Comparison of ENCODE assay signal across 8 cellular contexts in the genomic region with DNA sequence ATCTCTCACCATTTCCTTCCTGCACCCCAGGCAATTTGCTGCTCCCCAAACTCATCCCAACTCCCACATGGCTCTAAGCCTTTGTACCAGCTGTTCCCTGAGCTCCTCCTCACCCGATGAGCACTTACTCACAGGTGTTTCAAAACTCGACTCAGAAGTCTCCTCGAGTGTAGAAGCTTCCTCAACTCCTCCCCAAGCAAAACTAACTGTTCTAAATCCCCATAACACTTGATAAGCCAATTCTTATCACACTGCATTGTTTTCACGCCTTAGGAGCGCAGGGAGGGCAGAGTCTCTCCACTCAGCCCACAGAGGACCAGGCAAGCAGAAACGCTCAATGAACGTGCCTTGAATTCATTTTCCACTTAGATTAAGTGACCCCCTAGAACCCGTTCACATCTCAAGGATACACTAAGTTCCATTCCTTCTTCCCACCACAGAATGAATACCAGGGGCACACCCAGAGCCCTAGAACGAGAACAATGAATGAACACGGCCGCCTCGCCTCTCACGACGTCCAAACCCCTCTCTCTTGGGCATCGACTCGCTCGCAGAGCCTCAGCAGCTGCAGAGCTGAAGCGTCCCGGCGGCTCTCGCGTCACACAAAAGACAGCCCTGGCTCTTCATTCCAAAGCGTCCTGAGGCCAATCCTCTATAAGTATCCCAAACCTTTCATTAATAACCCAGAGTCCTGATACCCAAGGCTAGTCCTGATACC. TPM values are rescaled to one million over a fixed set of nuclear protein-coding genes. Genes with fewer than 3 reads are reported as not detected.
DNase-seq lines count a peak whose midpoint lies in the region; ATAC-seq, FAIRE-seq and TF ChIP-seq lines count a peak whose summit lies in the region.

No MANE protein-coding gene starts in this region.

- peak; percentile 19 to 28 for DNase-seq in A549 (ENCODE audit: low read depth in 1 of 2, low spot score in 1 of 2)
- peak; percentile 64 for DNase-seq in GM23338 (ENCODE audit: low spot score)
- no peak for DNase-seq in RWPE2 (ENCODE audit: low spot score)
- peak; percentile 46 to 73 (median 72) for DNase-seq in right cardiac atrium
- DNase-seq in cerebellum (ENCODE audit: low spot score): no peak
- DNase-seq in DMS153 treated with DMSO at 0.1 percent for 48 hours (lab: John Stamatoyannopoulos, UW; ENCODE audit: unreplicated experiment): no peak

- H4K20me1 ChIP-seq in GM23338 (replicated peaks; ENCODE audit: insufficient read depth): peaks cover 25% of the 10 kb centered on the region

- TF ChIP-seq RAD21 in A549 (conservative IDR thresholded peaks at IDR 0.05 in 1 of 2, IDR thresholded peaks at IDR 0.05 in 1 of 2): no peak

- no peak for FAIRE-seq in A549 (lab: Jason Lieb, UNC)

- H3K27ac Mint-ChIP-seq in GM23338: peak overlapping the region; percentile 93

- H3K9me3 ChIP-seq in A549 (no peaks in the 10 kb centered on the region), RWPE2 (ENCODE audit: severe bottlenecking) (no peaks in the 10 kb centered on the region), right cardiac atrium (ENCODE audit: control insufficient read depth, low read length) (no peaks in the 10 kb centered on the region)

- H3K27ac ChIP-seq in A549 (peak overlapping the region; percentile 97 to 98), GM23338 (ENCODE audit: low read depth) (peak overlapping the region; percentile 99), RWPE2 (ENCODE audit: poor library complexity, severe bottlenecking) (peak overlapping the region; percentile 84), adipose tissue (ENCODE audit: low read depth, low read length) (peak overlapping the region; percentile 11), right cardiac atrium (ENCODE audit: low read length) (peak overlapping the region; percentile 99), rectal smooth muscle tissue (ENCODE audit: low read depth, low read length) (peak overlapping the region; percentile 100)

- peaks cover 7% of the 10 kb centered on the region for H3K27me3 Mint-ChIP-seq in GM23338 (ENCODE audit: insufficient read depth, low read depth, poor library complexity)

- peaks cover 61% of the 10 kb centered on the region for H3K79me2 ChIP-seq in GM23338 (replicated peaks; ENCODE audit: insufficient read depth)

- no peak for TF ChIP-seq POLR2A in A549 (IDR thresholded peaks at IDR 0.05; ENCODE audit: low read length)

- TF ChIP-seq EP300 in A549 (IDR thresholded peaks at IDR 0.05): no peak

- peak overlapping the region; percentile 85 for H3K4me3 Mint-ChIP-seq in GM23338

- H3K4me1 ChIP-seq in A549 (peaks cover 22% of the 10 kb centered on the region; the same call in 2 of the 3 replicates), GM23338 (ENCODE audit: insufficient read depth) (peaks cover 22% of the 10 kb centered on the region), RWPE2 (ENCODE audit: insufficient read depth, poor library complexity, severe bottlenecking) (peaks cover 24% of the 10 kb centered on the region), right cardiac atrium (ENCODE audit: control insufficient read depth, insufficient read depth, low read length) (peaks cover 9% of the 10 kb centered on the region), rectal smooth muscle tissue (ENCODE audit: control insufficient read depth, insufficient read depth, low read length) (peaks cover 12% of the 10 kb centered on the region)

- TF ChIP-seq CTCF in A549 (IDR thresholded peaks at IDR 0.05) (no peak), GM23338 (conservative IDR thresholded peaks at IDR 0.05; ENCODE audit: low read depth in 2 of 2) (no peak), RWPE2 (IDR thresholded peaks at IDR 0.05; ENCODE audit: poor library complexity, severe bottlenecking) (no peak)

- no peaks in the 10 kb centered on the region for H3K9me3 Mint-ChIP-seq in GM23338

- no peaks in the 10 kb centered on the region for H3K27me3 ChIP-seq in GM23338 (ENCODE audit: insufficient read depth)
- no peaks in the 10 kb centered on the region for H3K27me3 ChIP-seq in RWPE2 (ENCODE audit: insufficient read depth, poor library complexity, severe bottlenecking)
- no peaks in the 10 kb centered on the region for H3K27me3 ChIP-seq in right cardiac atrium (ENCODE audit: control insufficient read depth, insufficient read depth)
- H3K27me3 ChIP-seq in rectal smooth muscle tissue (ENCODE audit: control insufficient read depth, insufficient read depth, low read length): no peaks in the 10 kb centered on the region

- peak overlapping the region; percentile 85 for H3K4me3 ChIP-seq in A549
- H3K4me3 ChIP-seq in GM23338: peak overlapping the region; percentile 98
- peak overlapping the region; percentile 95 for H3K4me3 ChIP-seq in RWPE2 (ENCODE audit: severe bottlenecking)
- H3K4me3 ChIP-seq in right cardiac atrium (ENCODE audit: low read length): peak overlapping the region; percentile 88
- H3K4me3 ChIP-seq in rectal smooth muscle tissue (ENCODE audit: low read length): peak overlapping the region; percentile 100

- H3K36me3 Mint-ChIP-seq in GM23338 (ENCODE audit: low read depth): no peaks in the 10 kb centered on the region

- peak overlapping the region; percentile 95 for H3K9ac ChIP-seq in rectal smooth muscle tissue (ENCODE audit: low read length)

- H2AFZ ChIP-seq in GM23338: peak overlapping the region; percentile 75; the same call in 1 of the 2 replicates

- peaks cover 30% of the 10 kb centered on the region for H3K4me1 Mint-ChIP-seq in GM23338

- H3F3A ChIP-seq in GM23338 (replicated peaks; ENCODE audit: low read depth): peaks cover 10% of the 10 kb centered on the region; the same call in 1 of the 2 replicates

- no peaks in the 10 kb centered on the region for H3K36me3 ChIP-seq in GM23338 (ENCODE audit: insufficient read depth)
- no peaks in the 10 kb centered on the region for H3K36me3 ChIP-seq in RWPE2 (ENCODE audit: low read depth)
- H3K36me3 ChIP-seq in rectal smooth muscle tissue (ENCODE audit: control insufficient read depth, insufficient read depth, low read length): no peaks in the 10 kb centered on the region

- H3K9me2 ChIP-seq in GM23338 (ENCODE audit: insufficient read depth): no peaks in the 10 kb centered on the region

- POLR2A ChIA-PET in A549 (lab: Yijun Ruan, JAX): interaction anchor here (0.7 to 1.7 kb wide), 4 partner anchors 14 to 101 kb away, joined by 3 to 5 read pairs (median 4); no protein-coding TSS in a partner anchor

- CTCF ChIA-PET in A549 (lab: Yijun Ruan, JAX): interaction anchor here (0.6 to 1.3 kb wide), 3 partner anchors 16 to 65 kb away, joined by 3 read pairs; no protein-coding TSS in a partner anchor

- WGBS in A549 (ENCODE audit: missing lambda C conversion rate): 2% methylated on average over 23 of the region's 23 CpGs
- 0 to 1% (median 0%) methylated on average over 23 of the region's 23 CpGs for WGBS in adipose tissue, 3 donors
- under 1% methylated on average over 23 of the region's 23 CpGs for WGBS in right cardiac atrium

- ATAC-seq in A549 (peak; percentile 33 to 39; a peak in 5 of 6 replicates), GM23338 (peak; percentile 41), RWPE2 (ENCODE audit: low read depth) (peak; percentile 42), right cardiac atrium (peak; percentile 19 to 37)

- peak overlapping the region; percentile 90 for H3K4me2 ChIP-seq in A549
- peak overlapping the region; percentile 92 for H3K4me2 ChIP-seq in GM23338

- intact Hi-C loops in right cardiac atrium (cut with DNase I): no loop called here

TF ChIP-seq in A549, 52 proteins besides CTCF, POLR2A, EP300 and RAD21:
- TF ChIP-seq FOSL2 (IDR thresholded peaks at IDR 0.05): no peak
- no peak for TF ChIP-seq FOSL2 (CRISPR knock-in tag; IDR thresholded peaks at IDR 0.05)
- no peak for TF ChIP-seq KDM5A (IDR thresholded peaks at IDR 0.05)
- TF ChIP-seq NFE2L2 (conservative IDR thresholded peaks at IDR 0.05; ENCODE audit: low read length): 0 out of 2 replicates have a peak, but pooled peaks have one; percentile 1
TF ChIP-seq in A549: peak in this region for 1.

TF ChIP-seq in GM23338, 12 proteins besides CTCF, POLR2A, EP300 and RAD21:
- TF ChIP-seq NANOG (IDR thresholded peaks at IDR 0.05; ENCODE audit: borderline replicate concordance): no peak
- no peak for TF ChIP-seq STAT1 (IDR thresholded peaks at IDR 0.05; ENCODE audit: unreplicated experiment)
- TF ChIP-seq CREB1 (CRISPR knock-in tag; IDR thresholded peaks at IDR 0.05; ENCODE audit: low read depth): no peak
- no peak for TF ChIP-seq ETS1 (IDR thresholded peaks at IDR 0.05)
- no peak for TF ChIP-seq POLR2AphosphoS5 (IDR thresholded peaks at IDR 0.05; ENCODE audit: low read depth)
- no peak for TF ChIP-seq EZH2 (IDR thresholded peaks at IDR 0.05; ENCODE audit: low read depth, unreplicated experiment)

RNA-seq across cellular contexts. Expression of gene RAF1, which starts 1.2 kb away (rescaled TPM):
- 94.6 and 109 TPM in 2 replicates for polyA plus RNA-seq in A549 (2011; rRNA removed)
- polyA plus RNA-seq in A549 (2012; cell fraction: cytosol; rRNA removed): 58.4 and 73.0 TPM in 2 replicates
- polyA plus RNA-seq in A549 (2012; cell fraction: nucleus; rRNA removed): 88.5 and 123 TPM in 2 replicates
- polyA plus RNA-seq in A549 (2017; fragmentation: RNase III; extraction: RNeasy Plus Mini Kit Qiagen cat#74134 plus additional on column Dnase treatment): 54.2 to 57.0 TPM (median 56.2 TPM) in 3 replicates
- 132 and 135 TPM in 2 replicates for polyA minus RNA-seq in A549 (2011; rRNA and poly(A)+ RNA removed)
- total RNA-seq in GM23338 (2014; rRNA removed; shearing (Covaris generic)): 123 and 135 TPM in 2 replicates
- polyA plus RNA-seq in GM23338 (2016; fragmentation: Nextera tagmentation; extraction: Ambion mirVana): 35.6 and 39.5 TPM in 2 replicates
- polyA plus RNA-seq in adipose tissue: 10 to 100 TPM; 36.4 to 57.0 (median 42.4) TPM
- 100 to 1,000 TPM; 130 to 146 (median 142) TPM for total RNA-seq in right cardiac atrium
- polyA plus RNA-seq in right cardiac atrium: 88.0 TPM
- 139 TPM for total RNA-seq in cerebellum

Comparison
In these comparisons a context has a peak if more than half of its experiments do, and no peak if none do; other contexts are left out.
1. DNase-seq: peak in A549 (2 of 2), GM23338 (single experiment) and right cardiac atrium (3 of 3); none in RWPE2 (single experiment), cerebellum (single experiment) and DMS153 treated with DMSO at 0.1 percent for 48 hours (single experiment).
2. H3K27ac ChIP-seq: peak in every context shown above with its lines; median percentile 100 in rectal smooth muscle tissue; 99 in GM23338; 99 in right cardiac atrium; 98 in A549; 84 in RWPE2; 11 in adipose tissue.
3. Peak in every context shown above with its lines, with median percentiles within 50 percentile points of each other: ATAC-seq and H3K4me3 ChIP-seq.